Comparison of ENCODE assay signal across 31 cellular contexts in genomic region chr15:42728975-42729374, GRCh38.
"Had no signal": no experiment of that assay in that cellular context is flagged by ENCODE, and none has a peak within 500 bp of the region (broad histone marks: within the 10 kb centered on the region; RNA-seq: fewer than 3 reads in every experiment).

No MANE protein-coding gene starts in this region.

- H3K4me1 ChIP-seq: ascending aorta, foreskin keratinocyte, heart right ventricle, prostate gland, suprapubic skin, tibial artery had no signal

- H3K27ac ChIP-seq: ascending aorta, cardiac muscle cell, foreskin keratinocyte, heart right ventricle, neutrophil, ovary, prostate gland, suprapubic skin, tibial artery, VCaP had no signal

- ATAC-seq: esophagus mucosa, foreskin keratinocyte, left cardiac atrium, left ventricle myocardium superior had no signal

- H3K9me3 ChIP-seq: ascending aorta, heart right ventricle, neutrophil, ovary, prostate gland, suprapubic skin, tibial artery had no signal

- DNase-seq: activated CD4-positive, alpha-beta memory T cell treated with anti-CD3 and anti-CD28 coated beads for 36 hours; activated CD4-positive, alpha-beta T cell treated with anti-CD3 and anti-CD28 coated beads, Interleukin-2, amount 10 ng/mL, durations not matched to agents 24 days and 14 days; activated CD4-positive, CD25-positive, alpha-beta regulatory T cell treated with anti-CD3 and anti-CD28 coated beads, Interleukin-2, amount 50 U/mL, for 72 hours; activated CD8-positive, alpha-beta memory T cell treated with anti-CD3 and anti-CD28 coated beads, Interleukin-2, amount 50 U/mL, for 48 hours; activated gamma-delta T cell; activated naive CD4-positive, alpha-beta T cell treated with anti-CD3 and anti-CD28 coated beads, Interleukin-2, amount 10 ng/mL, durations not matched to agents 7 days and 5 days; activated naive CD8-positive, alpha-beta T cell treated with anti-CD3 and anti-CD28 coated beads, Interleukin-2, amount 10 ng/mL, durations not matched to agents 7 days and 5 days; activated T-cell treated with anti-CD3 and anti-CD28 coated beads, Interleukin-2, amount 50 U/mL, for 24 hours; cortex of kidney; endodermal cell; foreskin keratinocyte; heart right ventricle; islet precursor cell; left cardiac atrium; left ventricle myocardium superior; mammary epithelial cell; nephron progenitor cell; ovary; retina; stimulated activated CD4-positive, alpha-beta T cell treated with anti-CD3 and anti-CD28 coated beads, Interleukin-15, amount 100 ng/mL, for 24 hours; stimulated activated CD4-positive, alpha-beta T cell treated with anti-CD3 and anti-CD28 coated beads, Interleukin-2, amount 100 ng/mL, for 24 hours; stimulated activated naive CD4-positive, alpha-beta T cell; tibial artery had no signal

- H3K4me3 ChIP-seq: ascending aorta, cardiac muscle cell, heart right ventricle, ovary, prostate gland, smooth muscle cell, suprapubic skin, tibial artery had no signal

- H3K27me3 ChIP-seq: ascending aorta, cardiac muscle cell, foreskin keratinocyte, heart right ventricle, neutrophil, ovary, suprapubic skin, tibial artery had no signal

- H3K36me3 ChIP-seq: ovary had no signal
